ENCODE assay signal across 16 cellular contexts in the genomic region with DNA sequence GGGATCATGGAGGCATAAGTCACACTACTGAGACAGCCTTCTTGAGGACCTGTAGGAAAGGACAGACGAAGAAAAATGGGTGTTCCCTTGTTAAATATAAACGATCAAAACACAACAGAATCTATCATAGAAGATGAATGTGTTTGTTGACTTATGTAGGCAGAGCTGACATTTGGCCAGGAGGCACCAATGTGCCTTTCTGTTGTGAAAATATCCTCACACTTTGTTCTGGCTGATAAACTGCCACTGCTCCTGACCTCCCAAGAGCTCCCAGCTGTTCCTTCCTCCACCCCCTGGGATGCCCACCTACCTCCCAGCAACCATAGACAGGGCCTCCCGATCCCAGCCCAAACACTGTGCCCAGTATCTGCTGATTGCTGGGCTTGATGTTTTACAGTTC.
DNase-seq lines count a peak whose midpoint lies in the region; ATAC-seq and TF ChIP-seq lines count a peak whose summit lies in the region.
"Had no signal": no experiment of that assay in that cellular context is flagged by ENCODE, and none has a peak within 500 bp of the region (broad histone marks: within the 10 kb centered on the region; RNA-seq: fewer than 3 reads in every experiment).

No MANE protein-coding gene starts in this region.

- H3K9me3 Mint-ChIP-seq in dendritic cell treated with granulocyte-macrophage colony-stimulating factor and Interleukin-4, amounts not matched to agents 40 ng/mL and 50 ng/mL, for 4 days, result peaks cover 10% of the 10 kb centered on the region
- no peaks in the 10 kb centered on the region for H3K9me3 Mint-ChIP-seq in progenitor cell of endocrine pancreas (ENCODE audit: low read depth)
- H3K9me3 Mint-ChIP-seq: CD8-positive, alpha-beta memory T cell; H9; IgD-negative memory B cell had no signal

- peaks cover 43% of the 10 kb centered on the region for H3K4me1 Mint-ChIP-seq in dendritic cell treated with granulocyte-macrophage colony-stimulating factor and Interleukin-4, amounts not matched to agents 40 ng/mL and 50 ng/mL, for 4 days (ENCODE audit: low read depth)
- H3K4me1 Mint-ChIP-seq in progenitor cell of endocrine pancreas (ENCODE audit: low read depth), result peaks cover 11% of the 10 kb centered on the region
- H3K4me1 Mint-ChIP-seq: CD8-positive, alpha-beta memory T cell; H9; IgD-negative memory B cell had no signal

- no peaks in the 10 kb centered on the region for H3K27me3 Mint-ChIP-seq in dendritic cell treated with granulocyte-macrophage colony-stimulating factor and Interleukin-4, amounts not matched to agents 40 ng/mL and 50 ng/mL, for 4 days
- no peaks in the 10 kb centered on the region for H3K27me3 Mint-ChIP-seq in progenitor cell of endocrine pancreas

- peaks cover 86% of the 10 kb centered on the region for H3K36me3 Mint-ChIP-seq in dendritic cell treated with granulocyte-macrophage colony-stimulating factor and Interleukin-4, amounts not matched to agents 40 ng/mL and 50 ng/mL, for 4 days (ENCODE audit: low read depth)
- H3K36me3 Mint-ChIP-seq in progenitor cell of endocrine pancreas (ENCODE audit: insufficient read depth), result peaks cover 9% of the 10 kb centered on the region
- H3K36me3 Mint-ChIP-seq: CD8-positive, alpha-beta memory T cell; IgD-negative memory B cell had no signal

- intact Hi-C loops in dendritic cell treated with granulocyte-macrophage colony-stimulating factor and Interleukin-4, amounts not matched to agents 40 ng/mL and 50 ng/mL, for 4 days (cut with micrococcal nuclease), result no loop called here

- DNase-seq in COR-L47 (lab: John Stamatoyannopoulos, UW) (peak; percentile 23), NCI-H69 (lab: John Stamatoyannopoulos, UW) (peak; percentile 29), progenitor cell of endocrine pancreas (ENCODE audit: low spot score, unreplicated experiment) (no peak), islet precursor cell (no peak), mesenteric fat pad (ENCODE audit: low spot score) (no peak)
- DNase-seq: 8988T; AML-193; CD8-positive, alpha-beta memory T cell; DMS53; GF-D8; GOT3; H9 had no signal

- no peak for ATAC-seq in HG03135 (IDR thresholded peaks at IDR 0.05; ENCODE audit: unreplicated experiment)
- ATAC-seq in HG03469 (IDR thresholded peaks at IDR 0.05; ENCODE audit: unreplicated experiment), result no peak

- H3K27ac Mint-ChIP-seq in dendritic cell treated with granulocyte-macrophage colony-stimulating factor and Interleukin-4, amounts not matched to agents 40 ng/mL and 50 ng/mL, for 4 days, result peak overlapping the region; percentile 20
- H3K27ac Mint-ChIP-seq in progenitor cell of endocrine pancreas, result peak overlapping the region; percentile 75
- H3K27ac Mint-ChIP-seq: CD8-positive, alpha-beta memory T cell; IgD-negative memory B cell had no signal

- H3K4me3 Mint-ChIP-seq in dendritic cell treated with granulocyte-macrophage colony-stimulating factor and Interleukin-4, amounts not matched to agents 40 ng/mL and 50 ng/mL, for 4 days, result no peak overlapping the region
- no peak overlapping the region for H3K4me3 Mint-ChIP-seq in progenitor cell of endocrine pancreas (ENCODE audit: low read depth)
- H3K4me3 Mint-ChIP-seq: CD8-positive, alpha-beta memory T cell; H9; IgD-negative memory B cell had no signal

- TF ChIP-seq CTCF in progenitor cell of endocrine pancreas (IDR thresholded peaks at IDR 0.05; ENCODE audit: unreplicated experiment), result no peak

Comparison
In these comparisons a context has a peak if more than half of its experiments do, and no peak if none do; other contexts are left out.
1. DNase-seq: peak in COR-L47 (single experiment) and NCI-H69 (single experiment); none in progenitor cell of endocrine pancreas (single experiment), islet precursor cell (single experiment) and mesenteric fat pad (single experiment).